ENCODE assay signal across 1 cellular context in the genomic region with DNA sequence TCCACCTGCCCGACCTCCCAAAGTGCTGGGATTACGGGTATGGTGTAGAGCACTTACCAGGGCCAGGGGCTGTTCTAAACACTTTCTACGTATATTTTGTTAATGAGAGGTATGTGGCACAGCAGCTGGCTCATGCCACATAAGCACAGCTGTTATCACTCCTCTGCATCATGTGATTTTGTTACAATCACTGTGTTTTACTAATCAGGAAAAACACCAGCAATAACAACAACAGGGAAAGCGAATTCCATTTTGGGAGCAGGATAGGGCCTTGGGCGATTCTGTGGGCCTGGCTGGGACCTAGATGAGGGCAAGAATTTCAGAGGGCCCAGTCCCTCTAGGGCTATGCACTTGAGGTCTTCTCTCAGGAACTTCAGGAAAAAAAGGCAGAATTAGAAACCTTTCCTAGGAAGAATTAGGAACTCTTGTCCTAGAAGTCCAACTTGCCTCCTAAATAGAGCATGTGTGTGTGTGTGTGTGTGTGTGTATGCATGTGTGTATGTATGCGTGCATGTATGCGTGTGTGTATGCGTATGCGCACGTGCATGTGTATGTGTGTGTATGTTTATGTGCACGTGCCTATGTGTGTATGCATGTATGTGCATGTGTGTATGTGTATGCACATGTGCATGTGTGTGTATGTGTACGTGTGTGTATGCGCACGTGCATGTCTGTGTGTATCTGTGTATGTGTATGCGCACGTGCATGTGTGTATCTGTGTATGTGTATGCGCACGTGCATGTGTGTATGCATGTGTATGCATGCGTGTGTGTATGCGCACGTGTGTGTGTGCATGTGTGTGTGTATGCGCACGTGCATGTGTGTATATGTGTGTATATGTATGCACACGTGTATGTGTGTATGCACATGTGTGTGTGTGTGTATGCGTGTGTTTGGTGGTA.
TF ChIP-seq lines count a peak whose summit lies in the region.

No MANE protein-coding gene starts in this region.

TF ChIP-seq in H1, 55 proteins besides CTCF, POLR2A, EP300 and RAD21:
- TF ChIP-seq MAFK (IDR thresholded peaks at IDR 0.05; ENCODE audit: low read depth, low read length) (no peak), BACH1 (IDR thresholded peaks at IDR 0.05; ENCODE audit: low read length) (no peak)
TF ChIP-seq in H1: peak in this region for 0.
